In the genomic region with DNA sequence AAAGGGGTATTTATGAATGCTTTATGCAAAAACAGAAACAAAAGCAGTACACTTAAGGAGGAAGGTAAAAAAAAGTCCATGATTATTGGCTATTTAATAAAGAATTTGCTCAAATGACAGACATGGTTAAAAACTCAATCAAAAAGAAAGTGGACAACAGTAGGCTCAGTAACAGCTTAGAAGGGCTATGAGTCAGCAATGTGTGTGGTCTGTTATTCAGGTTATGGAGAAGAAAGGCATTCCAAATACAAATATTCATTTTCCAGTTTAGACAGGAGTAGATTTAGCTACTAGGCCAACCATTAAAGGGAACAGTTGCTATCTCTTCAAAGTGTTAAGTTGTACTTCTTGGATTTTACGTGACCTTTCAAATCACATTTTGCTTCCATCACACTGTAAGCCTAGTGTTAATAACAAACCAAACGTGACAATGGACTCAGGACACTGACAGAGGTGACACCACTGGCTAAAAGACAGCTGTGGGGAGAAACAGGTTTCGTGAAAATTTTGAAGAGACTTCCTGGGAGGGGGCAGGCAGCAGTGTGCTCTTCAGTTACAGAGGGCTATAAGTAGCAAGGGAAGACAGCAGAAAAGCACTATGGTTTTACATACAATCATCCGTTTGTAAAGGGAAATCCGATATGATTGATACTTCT, we compare ENCODE assay signal across 9 cellular contexts. TPM values are rescaled to one million over a fixed set of nuclear protein-coding genes. Genes with fewer than 3 reads are reported as not detected.
DNase-seq lines count a peak whose midpoint lies in the region; ATAC-seq lines count a peak whose summit lies in the region.
"Had no signal": no experiment of that assay in that cellular context is flagged by ENCODE, and none has a peak within 500 bp of the region (broad histone marks: within the 10 kb centered on the region; RNA-seq: fewer than 3 reads in every experiment).

No MANE protein-coding gene starts in this region.

- ATAC-seq in natural killer cell treated with Interleukin-12 subunit alpha and Interleukin-12 subunit beta and Interleukin-15 and Interleukin-18, amount 100 ng/mL, for 72 hours, result no peak
- no peak for ATAC-seq in GM21381 (IDR thresholded peaks at IDR 0.05; ENCODE audit: unreplicated experiment)
- no peak for ATAC-seq in GM18858 (IDR thresholded peaks at IDR 0.05; ENCODE audit: unreplicated experiment)
- ATAC-seq: sciatic nerve had no signal

- no peak overlapping the region for H3K4me3 Mint-ChIP-seq in natural killer cell treated with Interleukin-12 subunit alpha and Interleukin-12 subunit beta and Interleukin-15 and Interleukin-18, amount 100 ng/mL, for 72 hours

- peaks cover 9 to 11% of the 10 kb centered on the region in 2 donors for H3K4me1 Mint-ChIP-seq in natural killer cell treated with Interleukin-12 subunit alpha and Interleukin-12 subunit beta and Interleukin-15 and Interleukin-18, amount 100 ng/mL, for 72 hours (ENCODE audit: low read depth in 2 of 2)

- H3K36me3 Mint-ChIP-seq in natural killer cell treated with Interleukin-12 subunit alpha and Interleukin-12 subunit beta and Interleukin-15 and Interleukin-18, amount 100 ng/mL, for 72 hours, result peaks cover 6% of the 10 kb centered on the region

- no peaks in the 10 kb centered on the region for H3K9me3 Mint-ChIP-seq in natural killer cell treated with Interleukin-12 subunit alpha and Interleukin-12 subunit beta and Interleukin-15 and Interleukin-18, amount 100 ng/mL, for 72 hours

- DNase-seq in DMS53 (lab: John Stamatoyannopoulos, UW) (peak; percentile 60), NCI-H226 (peak; percentile 75), dermis blood vessel endothelial cell (peak; percentile 51), ureter (ENCODE audit: low spot score) (no peak), activated gamma-delta T cell (lab: John Stamatoyannopoulos, UW) (no peak)
- no peak for DNase-seq in natural killer cell treated with Interleukin-12 subunit alpha and Interleukin-12 subunit beta and Interleukin-15 and Interleukin-18, amount 100 ng/mL, for 72 hours (ENCODE audit: low spot score)

- H3K27ac Mint-ChIP-seq in natural killer cell treated with Interleukin-12 subunit alpha and Interleukin-12 subunit beta and Interleukin-15 and Interleukin-18, amount 100 ng/mL, for 72 hours, result peak overlapping the region; percentile 25 to 75

- no peaks in the 10 kb centered on the region for H3K27me3 Mint-ChIP-seq in natural killer cell treated with Interleukin-12 subunit alpha and Interleukin-12 subunit beta and Interleukin-15 and Interleukin-18, amount 100 ng/mL, for 72 hours

RNA-seq across cellular contexts. Expression of a gene that starts 41.7 kb away (rescaled TPM):
- total RNA-seq in dermis blood vessel endothelial cell (26.7 and 44.2 TPM in 2 replicates), ureter (56.3 TPM)
- total RNA-seq in natural killer cell treated with Interleukin-12 subunit alpha and Interleukin-12 subunit beta and Interleukin-15 and Interleukin-18, amount 100 ng/mL, for 72 hours, result under 1 TPM; 0.42 to 0.45 TPM

Comparison
In these comparisons a context has a peak if more than half of its experiments do, and no peak if none do; other contexts are left out.
1. DNase-seq: peak in DMS53 (single experiment), NCI-H226 (single experiment) and dermis blood vessel endothelial cell (single experiment); none in natural killer cell treated with Interleukin-12 subunit alpha and Interleukin-12 subunit beta and Interleukin-15 and Interleukin-18, amount 100 ng/mL, for 72 hours (single experiment), ureter (single experiment) and activated gamma-delta T cell (single experiment).
2. RNA of a gene that starts 41.7 kb away (total RNA-seq): 56.3 TPM in ureter (single experiment) and 26.7 to 44.2 TPM in dermis blood vessel endothelial cell; 0.42 to 0.45 TPM in natural killer cell treated with Interleukin-12 subunit alpha and Interleukin-12 subunit beta and Interleukin-15 and Interleukin-18, amount 100 ng/mL, for 72 hours; every median in the first group is over 10 times any median in the second.